Comparison of ENCODE assay signal across 1 cellular context in the genomic region with DNA sequence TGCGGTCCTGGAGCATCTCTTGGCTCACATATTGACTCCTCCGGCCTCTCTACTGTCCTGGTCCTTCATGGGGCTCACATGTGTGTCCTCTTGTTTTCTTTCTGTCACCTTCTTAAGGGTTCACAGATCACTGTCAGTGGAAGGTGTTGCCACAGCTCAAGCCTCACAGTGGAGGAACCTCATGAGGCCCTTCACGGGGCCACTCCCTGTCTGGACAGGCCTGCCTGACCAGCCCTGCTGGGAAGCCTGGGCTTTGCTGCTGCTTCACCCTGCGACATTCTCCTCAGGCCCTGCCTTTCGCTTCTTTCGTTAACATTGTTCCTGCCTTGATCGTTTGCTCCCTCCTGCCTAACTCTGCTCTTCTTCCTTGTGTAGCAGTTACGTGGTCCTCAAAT.
TF ChIP-seq lines count a peak whose summit lies in the region.

No MANE protein-coding gene starts in this region.

TF ChIP-seq in SK-N-SH, 30 proteins besides CTCF, POLR2A, EP300 and RAD21 (continued from another document):
- TF ChIP-seq GABPA (IDR thresholded peaks at IDR 0.05; ENCODE audit: low read depth), result no peak
- no peak for TF ChIP-seq YY1 (IDR thresholded peaks at IDR 0.05; ENCODE audit: low read depth)
- TF ChIP-seq POLR2AphosphoS5 (IDR thresholded peaks at IDR 0.05; ENCODE audit: low read depth, low read length), result no peak
- TF ChIP-seq NRF1 (IDR thresholded peaks at IDR 0.05; ENCODE audit: low read depth, low read length), result no peak
- TF ChIP-seq RXRA (IDR thresholded peaks at IDR 0.05; ENCODE audit: borderline replicate concordance, low read depth), result no peak
